ENCODE assay signal across 9 cellular contexts in the genomic region with DNA sequence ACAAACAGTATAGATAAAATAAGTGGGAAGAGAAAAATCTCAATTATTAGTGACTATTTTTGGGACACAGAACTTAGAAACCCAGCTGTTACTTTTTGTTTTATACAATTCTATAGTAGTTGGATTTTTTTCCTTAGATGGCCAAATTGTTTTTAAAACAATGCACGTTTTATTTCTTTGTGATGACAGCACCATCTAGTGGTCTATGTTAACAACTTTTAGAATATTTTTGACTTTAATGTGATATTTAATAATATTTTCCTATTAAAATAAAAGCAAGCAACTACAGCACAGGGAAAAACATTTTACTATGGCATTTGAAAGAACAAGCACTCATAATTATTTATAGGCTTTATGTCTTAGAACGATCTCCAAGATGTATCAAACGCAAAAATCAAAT. TPM values are rescaled to one million over a fixed set of nuclear protein-coding genes. Genes with fewer than 3 reads are reported as not detected.
DNase-seq lines count a peak whose midpoint lies in the region; ATAC-seq, FAIRE-seq and TF ChIP-seq lines count a peak whose summit lies in the region.
"Had no signal": no experiment of that assay in that cellular context is flagged by ENCODE, and none has a peak within 500 bp of the region (broad histone marks: within the 10 kb centered on the region; RNA-seq: fewer than 3 reads in every experiment).

No MANE protein-coding gene starts in this region.

- H3K4me3 ChIP-seq in AG09309 (ENCODE audit: control insufficient read depth, low read depth, low read length): no peak overlapping the region
- no peak overlapping the region for H3K4me3 ChIP-seq in hepatocyte

- TF ChIP-seq CTCF in AG09309 (IDR thresholded peaks at IDR 0.05; ENCODE audit: control insufficient read depth, insufficient read depth, low read depth, low read length, missing control alignments) (peak; percentile 15), hepatocyte (IDR thresholded peaks at IDR 0.05; ENCODE audit: poor library complexity) (peak; percentile 61)

- WGBS in hepatocyte (ENCODE audit: low lambda C conversion rate, missing lambda C conversion rate): 62% methylated on average over 3 of the region's 3 CpGs

- no peaks in the 10 kb centered on the region for H4K20me1 ChIP-seq in hepatocyte (ENCODE audit: insufficient read depth, poor library complexity, severe bottlenecking)

- H3K4me1 ChIP-seq in hepatocyte (ENCODE audit: insufficient read depth): no peaks in the 10 kb centered on the region

- H3K9me3 ChIP-seq in hepatocyte (ENCODE audit: low read depth): no peaks in the 10 kb centered on the region

- H3K27ac ChIP-seq in hepatocyte: no peak overlapping the region

- no peak for DNase-seq in AG09309 (ENCODE audit: low read depth)
- no peak for DNase-seq in GM18507 (ENCODE audit: extremely low spot score, insufficient read length, low read depth)
- peak; percentile 8 for DNase-seq in SW480 (ENCODE audit: low spot score)
- DNase-seq in hepatocyte (ENCODE audit: low spot score): peak; percentile 40
- DNase-seq in activated effector memory CD4-positive, alpha-beta T cell treated with Interleukin-2 at 50 U/mL for 16 hours: no peak
- no peak for DNase-seq in NCI-H1417 treated with DMSO at 0.1 percent for 48 hours (lab: John Stamatoyannopoulos, UW)
- DNase-seq: effector CD4-positive, alpha-beta T cell had no signal

- no peaks in the 10 kb centered on the region for H3K27me3 ChIP-seq in hepatocyte

- no peaks in the 10 kb centered on the region for H3K79me2 ChIP-seq in hepatocyte

- no peak overlapping the region for H2AFZ ChIP-seq in hepatocyte

- ATAC-seq in HG03378 (IDR thresholded peaks at IDR 0.05; ENCODE audit: unreplicated experiment): no peak
- no peak for ATAC-seq in GM18870 (IDR thresholded peaks at IDR 0.05; ENCODE audit: unreplicated experiment)

- H3K36me3 ChIP-seq in hepatocyte (replicated peaks; ENCODE audit: insufficient read depth, low read depth): no peaks in the 10 kb centered on the region

- FAIRE-seq in GM18507 (lab: Jason Lieb, UNC): peak; percentile 60

- no peaks in the 10 kb centered on the region for H3K9me2 ChIP-seq in hepatocyte (replicated peaks; ENCODE audit: insufficient read depth)

- no peak overlapping the region for H3K4me2 ChIP-seq in hepatocyte

RNA-seq across cellular contexts. Expression of a gene that starts 5.6 kb away (rescaled TPM):
- 0.43 and 0.44 TPM in 2 replicates for total RNA-seq in hepatocyte
- polyA plus RNA-seq in hepatocyte: 0.23 and 0.51 TPM in 2 replicates

Comparison
In these comparisons a context has a peak if more than half of its experiments do, and no peak if none do; other contexts are left out.
1. DNase-seq: peak in SW480 (single experiment) and hepatocyte (single experiment); none in AG09309 (single experiment), GM18507 (single experiment), activated effector memory CD4-positive, alpha-beta T cell treated with Interleukin-2 at 50 U/mL for 16 hours (single experiment) and NCI-H1417 treated with DMSO at 0.1 percent for 48 hours (single experiment).